29 cellular contexts compared by ENCODE assay signal in the genomic region with DNA sequence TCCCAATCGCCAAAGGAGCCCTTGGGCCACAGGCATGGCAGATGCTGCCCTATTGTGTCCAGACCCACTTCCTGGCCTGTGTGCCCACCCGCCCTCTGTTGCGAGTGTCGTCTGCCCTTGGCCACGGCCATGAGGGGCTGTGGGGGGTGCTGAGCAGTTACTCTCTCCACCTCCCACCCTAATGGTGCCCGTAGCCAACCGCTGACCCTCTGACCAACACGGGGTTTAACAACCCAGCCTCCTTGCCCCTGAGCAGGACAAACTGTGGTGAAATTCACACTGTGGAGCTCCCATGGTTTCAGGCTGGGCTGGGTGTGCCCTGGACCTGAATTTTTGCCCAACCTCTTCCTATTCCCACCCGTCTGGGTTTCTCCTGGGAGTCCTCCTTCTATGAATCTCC.
"Had no signal": no experiment of that assay in that cellular context is flagged by ENCODE, and none has a peak within 500 bp of the region (broad histone marks: within the 10 kb centered on the region; RNA-seq: fewer than 3 reads in every experiment).

No MANE protein-coding gene starts in this region.

- H3K36me3 Mint-ChIP-seq: memory B cell; naive thymus-derived CD8-positive, alpha-beta T cell; stimulated activated naive B cell treated with anti-CD40 and anti-IgM and Interleukin-4, amounts not matched to agents 10 μg/mL and 1 μg/mL and 100 μg/mL, for 72 hours had no signal

- H3K4me3 Mint-ChIP-seq: activated T-cell treated with anti-CD3 and anti-CD28 coated beads, Interleukin-2, amount 50 U/mL, for 24 hours; memory B cell; stimulated activated naive B cell treated with anti-CD40 and anti-IgM and Interleukin-4, amounts not matched to agents 10 μg/mL and 1 μg/mL and 100 μg/mL, for 72 hours; T-helper 2 cell treated with Interferon-gamma antibody and Interleukin-4, amounts not matched to agents 5 μg/mL and 100 μg/mL, for 36 hours had no signal

- H3K4me3 ChIP-seq: adrenal gland, body of pancreas, coronary artery, dorsolateral prefrontal cortex, gastroesophageal sphincter, right lobe of liver, stomach, thyroid gland had no signal

- H3K36me3 ChIP-seq: adrenal gland, gastroesophageal sphincter, neutrophil, right lobe of liver, stomach, thyroid gland had no signal

- ATAC-seq: activated naive CD4-positive, alpha-beta T cell treated with anti-CD3 and anti-CD28 coated beads, Interleukin-2, amount 50 U/mL, for 72 hours; body of pancreas; gastroesophageal sphincter; naive thymus-derived CD8-positive, alpha-beta T cell; right lobe of liver; stimulated activated naive B cell treated with anti-CD40 and anti-IgM and Interleukin-4, amounts not matched to agents 10 μg/mL and 1 μg/mL and 100 μg/mL, for 72 hours had no signal

- H3K4me1 ChIP-seq: adrenal gland, body of pancreas, right lobe of liver, thyroid gland had no signal

- DNase-seq: activated CD4-positive, alpha-beta T cell treated with anti-CD3 and anti-CD28 coated beads for 4 hours; activated CD4-positive, alpha-beta T cell treated with anti-CD3 and anti-CD28 coated beads, Interleukin-2, amount 50 U/mL, for 4 hours; activated CD8-positive, alpha-beta memory T cell treated with anti-CD3 and anti-CD28 coated beads, Interleukin-2, amount 50 U/mL, for 48 hours; activated gamma-delta T cell treated with Interleukin-2 at 50 U/mL for 16 hours; activated T-cell treated with anti-CD3 and anti-CD28 coated beads, Interleukin-2, amount 50 U/mL, for 24 hours; adrenal gland; body of pancreas; cerebellar nuclear complex; effector memory CD4-positive, alpha-beta T cell; hippocampal formation; small intestine; stimulated activated CD4-positive, alpha-beta T cell treated with anti-CD3 and anti-CD28 coated beads, Interleukin-1b, Interleukin-23, amount 100 ng/mL, for 48 hours; stimulated activated CD4-positive, alpha-beta T cell treated with anti-CD3 and anti-CD28 coated beads, Interleukin-4, amount 100 ng/mL, for 4 hours; stimulated activated CD8-positive, alpha-beta memory T cell treated with anti-CD3 and anti-CD28 coated beads, Interleukin-4, amount 100 ng/mL, for 48 hours; stimulated activated naive B cell treated with anti-CD40 and anti-IgM and Interleukin-4, amounts not matched to agents 10 μg/mL and 1 μg/mL and 100 μg/mL, for 72 hours; stomach; T-helper 1 cell; thyroid gland had no signal

- H3K27me3 ChIP-seq: adrenal gland, body of pancreas, right lobe of liver, thyroid gland had no signal

- H3K9me3 Mint-ChIP-seq: activated T-cell treated with anti-CD3 and anti-CD28 coated beads, Interleukin-2, amount 50 U/mL, for 24 hours had no signal

- H3K9me3 ChIP-seq: adrenal gland, body of pancreas, gastroesophageal sphincter, neutrophil, right lobe of liver, thyroid gland had no signal

- H3K27ac Mint-ChIP-seq: memory B cell; progenitor cell of endocrine pancreas; stimulated activated naive B cell treated with anti-CD40 and anti-IgM and Interleukin-4, amounts not matched to agents 10 μg/mL and 1 μg/mL and 100 μg/mL, for 72 hours had no signal

- H3K27ac ChIP-seq: adrenal gland, body of pancreas, coronary artery, dorsolateral prefrontal cortex, gastroesophageal sphincter, neutrophil, right lobe of liver, stomach, thyroid gland, VCaP had no signal
